ENCODE assay signal across 8 cellular contexts in the genomic region with DNA sequence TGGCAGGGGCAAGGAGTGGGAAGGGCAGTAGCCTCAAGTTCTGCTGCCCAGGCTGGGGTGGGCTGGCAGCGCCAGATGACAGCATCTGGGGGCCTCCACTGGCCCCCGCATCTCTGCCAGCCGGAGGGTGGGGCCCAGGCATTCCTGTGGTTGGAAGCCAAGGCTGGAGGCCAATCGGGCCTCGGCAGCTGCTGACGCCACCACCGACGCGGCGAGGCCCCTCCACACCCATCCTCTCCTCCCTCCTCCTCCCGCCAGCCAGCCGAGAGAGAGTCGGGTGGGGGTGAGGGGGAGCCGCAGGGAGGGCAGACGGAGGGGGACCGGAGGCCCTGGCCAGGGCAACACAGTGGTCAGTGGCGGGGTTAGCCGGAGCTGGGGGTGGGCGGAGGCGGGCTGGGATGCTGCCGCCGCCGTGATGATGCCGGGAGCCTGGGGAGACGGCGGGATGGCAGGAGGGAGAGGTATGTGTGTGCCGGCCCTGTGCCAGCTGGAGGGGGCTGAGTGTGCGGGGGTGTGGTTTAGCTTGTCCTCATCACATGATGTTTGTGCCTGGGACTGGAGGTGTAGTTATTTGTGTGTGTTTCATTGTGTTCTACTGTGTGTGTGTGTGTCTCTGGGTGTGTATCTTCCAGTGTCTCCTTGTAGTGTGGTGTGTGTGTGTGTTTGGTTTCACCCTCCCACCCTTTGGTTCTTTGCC. TPM values are rescaled to one million over a fixed set of nuclear protein-coding genes. Genes with fewer than 3 reads are reported as not detected.
DNase-seq lines count a peak whose midpoint lies in the region; ATAC-seq and TF ChIP-seq lines count a peak whose summit lies in the region.

No MANE protein-coding gene starts in this region.

- intact Hi-C loops in adrenal gland (cut with DNase I) (no loop called here), cardiac septum (cut with DNase I) (loop anchor here (1.0 to 5.0 kb wide), 2 partner anchors 11 to 38 kb away; a partner anchor contains a TSS)

- no peaks in the 10 kb centered on the region for H3K27me3 ChIP-seq in adrenal gland

- peak overlapping the region; percentile 36 for H3K4me3 ChIP-seq in HFF-Myc (replicated peaks; ENCODE audit: low read depth, low read length)
- H3K4me3 ChIP-seq in adrenal gland = peak overlapping the region in 1 of 4 donors; percentile 38

- TF ChIP-seq POLR2A in adrenal gland (IDR thresholded peaks at IDR 0.05) = peak; percentile 18 to 55

- TF ChIP-seq CTCF in HFF-Myc (IDR thresholded peaks at IDR 0.05; ENCODE audit: low read depth, low read length, missing control alignments) = no peak
- TF ChIP-seq CTCF in adrenal gland (IDR thresholded peaks at IDR 0.05) = no peak

- peaks cover 34 to 56% of the 10 kb centered on the region in 2 donors for H3K4me1 ChIP-seq in adrenal gland (replicated peaks in 1 of 2)

- H3K36me3 ChIP-seq in adrenal gland (replicated peaks in 1 of 2) = peaks cover 0 to 30% of the 10 kb centered on the region in 2 donors

- peak overlapping the region; percentile 91 to 99 (median 95) for H3K27ac ChIP-seq in adrenal gland

- DNase-seq in HFF-Myc (ENCODE audit: extremely low read depth, low read depth) (no peak), adrenal gland (peak; percentile 83 to 91 (median 88)), cardiac septum (ENCODE audit: low spot score) (peak; percentile 93), putamen (ENCODE audit: low spot score) (peak; percentile 94), NOMO-1 (lab: John Stamatoyannopoulos, UW; ENCODE audit: unreplicated experiment in 2 of 2) (no peak)
- no peak for DNase-seq in activated CD4-positive, alpha-beta T cell treated with anti-CD3 and anti-CD28 coated beads for 4 hours

- no peaks in the 10 kb centered on the region for H3K9me3 ChIP-seq in adrenal gland (replicated peaks in 1 of 3)

- WGBS in adrenal gland, 4 donors = 16 to 20% (median 16%) methylated on average over 17 to 28 of the region's 28 CpGs; no CpG with 5 or more reads in 1 of the 4 donors

- no peak for ATAC-seq in HG02852 (IDR thresholded peaks at IDR 0.05; ENCODE audit: unreplicated experiment)
- ATAC-seq in GM21515 (IDR thresholded peaks at IDR 0.05; ENCODE audit: unreplicated experiment) = no peak

RNA-seq across cellular contexts. Expression of a gene that starts 36.6 kb away (rescaled TPM):
- total RNA-seq in adrenal gland (10 to 100 TPM; 16.4 to 71.9 (median 29.3) TPM), cardiac septum (96.8 TPM)
- 10 to 100 TPM; 15.8 to 26.9 (median 17.8) TPM for polyA plus RNA-seq in adrenal gland

Comparison
In these comparisons a context has a peak if more than half of its experiments do, and no peak if none do; other contexts are left out.
1. DNase-seq: peak in adrenal gland (7 of 7), cardiac septum (single experiment) and putamen (single experiment); none in HFF-Myc (single experiment), activated CD4-positive, alpha-beta T cell treated with anti-CD3 and anti-CD28 coated beads for 4 hours (0 of 2) and NOMO-1 (0 of 2).